Comparison of ENCODE assay signal across 1 cellular context in the genomic region with DNA sequence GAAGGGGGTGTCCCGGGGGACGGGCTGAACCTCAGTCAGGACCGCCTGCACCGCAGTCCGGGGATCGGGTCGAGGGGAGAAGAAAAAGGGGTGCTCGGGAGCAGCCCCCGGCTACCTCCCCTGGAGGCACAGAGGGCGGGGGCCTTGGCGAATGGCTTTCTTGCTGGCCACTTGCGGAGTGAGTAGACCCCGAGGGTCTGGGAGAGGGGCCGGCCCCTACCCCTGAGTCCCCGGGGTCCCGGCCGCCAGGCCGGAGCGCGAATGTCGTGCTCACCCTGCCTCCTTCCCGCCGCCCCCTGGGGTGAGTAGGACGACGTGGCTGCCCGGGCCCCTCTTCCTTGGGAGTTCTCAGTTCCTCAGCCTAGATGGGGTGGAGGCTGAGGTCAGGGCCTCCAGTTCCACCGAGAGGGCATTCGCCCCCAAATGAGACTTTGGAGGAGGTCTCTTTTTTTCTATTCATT.
A peak's percentile ranks its signal among the peaks of the same experiment; 100 is the strongest.
TF ChIP-seq lines count a peak whose summit lies in the region.

No MANE protein-coding gene starts in this region.

TF ChIP-seq in HEK293, 187 proteins besides CTCF, POLR2A, EP300 and RAD21 (continued from another document):
- peak; percentile 70; the same call in 1 of the 2 replicates for TF ChIP-seq ZFP37 (tag by site-specific recombination; IDR thresholded peaks at IDR 0.05)
